In the genomic region with DNA sequence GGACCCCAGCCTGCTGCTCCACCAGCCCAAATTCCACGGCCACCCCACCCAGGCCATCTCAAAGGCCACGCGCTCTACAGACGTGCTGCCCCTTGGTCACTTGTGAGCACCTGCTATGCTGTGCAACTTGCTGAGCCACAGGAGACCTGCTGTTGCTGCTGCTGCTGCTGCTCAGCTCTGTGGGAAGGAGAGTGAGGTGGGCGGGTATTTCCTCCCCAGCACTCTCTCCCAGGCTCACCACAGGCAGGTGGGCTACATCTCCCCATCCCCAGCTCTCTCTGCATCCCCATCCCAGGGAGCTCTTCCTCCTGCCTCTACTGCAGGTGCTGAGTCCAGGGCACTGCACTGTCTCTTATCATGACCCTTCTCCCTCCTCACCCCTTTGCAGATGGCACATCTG, we compare ENCODE assay signal across 17 cellular contexts.
DNase-seq lines count a peak whose midpoint lies in the region; ATAC-seq and TF ChIP-seq lines count a peak whose summit lies in the region.
"Had no signal": no experiment of that assay in that cellular context is flagged by ENCODE, and none has a peak within 500 bp of the region (broad histone marks: within the 10 kb centered on the region; RNA-seq: fewer than 3 reads in every experiment).

No MANE protein-coding gene starts in this region.

- TF ChIP-seq CTCF in neural crest cell (conservative IDR thresholded peaks at IDR 0.05) (no peak), endodermal cell (conservative IDR thresholded peaks at IDR 0.05) (no peak)

- no peak for DNase-seq in activated CD4-positive, alpha-beta T cell treated with anti-CD3 and anti-CD28 coated beads, Interleukin-2, amount 10 ng/mL, durations not matched to agents 7 days and 5 days
- no peak for DNase-seq in activated CD4-positive, alpha-beta T cell treated with anti-CD3 and anti-CD28 coated beads, Interleukin-2, amount 50 U/mL, for 1 hour
- DNase-seq in H7 (peak; percentile 18), neural crest cell (ENCODE audit: low read depth, low spot score) (no peak), endodermal cell (no peak), GM03348 (ENCODE audit: low spot score) (no peak)
- no peak for DNase-seq in activated CD8-positive, alpha-beta T cell treated with anti-CD3 and anti-CD28 coated beads, Interleukin-2, amount 10 ng/mL, durations not matched to agents 7 days and 5 days
- DNase-seq: COR-L47, NCI-H1436, NCI-H2081, NCI-H510A, NCI-H82, PC-9, SJCRH30 had no signal

- no peaks in the 10 kb centered on the region for H3K27me3 ChIP-seq in H7 (ENCODE audit: control insufficient read depth, insufficient read depth, low read length)
- H3K27me3 ChIP-seq in endodermal cell (ENCODE audit: control insufficient read depth, insufficient read depth, low read length, poor library complexity, severe bottlenecking), result no peaks in the 10 kb centered on the region
- H3K27me3 ChIP-seq: SJCRH30 had no signal

- ATAC-seq in activated CD8-positive, alpha-beta T cell treated with anti-CD3 and anti-CD28 coated beads, Interleukin-2, amount 10 ng/mL, durations not matched to agents 7 days and 5 days, result peak; percentile 46
- ATAC-seq in GM18870 (IDR thresholded peaks at IDR 0.05; ENCODE audit: unreplicated experiment), result no peak
- ATAC-seq: HCT116, K562 had no signal

- H3K27ac ChIP-seq in endodermal cell (ENCODE audit: low read depth, low read length), result no peak overlapping the region
- H3K27ac ChIP-seq: PC-9, SJCRH30 had no signal

- H3K9ac ChIP-seq in endodermal cell (ENCODE audit: extremely low read depth, low read length, poor library complexity, severe bottlenecking), result no peak overlapping the region

- H3K4me3 ChIP-seq in H7 (ENCODE audit: insufficient read depth, low read depth, low read length), result no peak overlapping the region
- H3K4me3 ChIP-seq in endodermal cell (ENCODE audit: low read length), result no peak overlapping the region
- H3K4me3 ChIP-seq: K562, PC-9, SJCRH30 had no signal

- WGBS in endodermal cell (ENCODE audit: insufficient coverage in 1 of 2, insufficient read length in 1 of 2), 2 experiments, result 79% methylated on average over 4 of the region's 5 CpGs; no CpG with 5 or more reads in 1 of the 2 experiments

- POLR2A ChIA-PET in activated CD4-positive, alpha-beta T cell treated with anti-CD3 and anti-CD28 coated beads, Interleukin-2, amount 10 ng/mL, durations not matched to agents 7 days and 5 days (lab: Charles Lee), result no interaction called here
- POLR2A ChIA-PET in activated CD8-positive, alpha-beta T cell treated with anti-CD3 and anti-CD28 coated beads, Interleukin-2, amount 10 ng/mL, durations not matched to agents 7 days and 5 days (lab: Charles Lee), result no interaction called here

- no peaks in the 10 kb centered on the region for H3K36me3 ChIP-seq in H7 (replicated peaks; ENCODE audit: control insufficient read depth, insufficient read depth, low read length)
- no peaks in the 10 kb centered on the region for H3K36me3 ChIP-seq in endodermal cell (ENCODE audit: control insufficient read depth, insufficient read depth, low read length)
- H3K36me3 ChIP-seq: SJCRH30 had no signal

- no peaks in the 10 kb centered on the region for H3K4me1 ChIP-seq in endodermal cell (ENCODE audit: control insufficient read depth, insufficient read depth, low read length)
- H3K4me1 ChIP-seq: SJCRH30 had no signal

- H3K9me3 ChIP-seq in endodermal cell (ENCODE audit: control insufficient read depth, low read length), result no peaks in the 10 kb centered on the region
- H3K9me3 ChIP-seq: SJCRH30 had no signal

- peaks cover 26% of the 10 kb centered on the region for H3K4me1 Mint-ChIP-seq in activated CD4-positive, alpha-beta T cell treated with anti-CD3 and anti-CD28 coated beads, Interleukin-2, amount 10 ng/mL, durations not matched to agents 7 days and 5 days
- peaks cover 43% of the 10 kb centered on the region for H3K4me1 Mint-ChIP-seq in activated CD8-positive, alpha-beta T cell treated with anti-CD3 and anti-CD28 coated beads, Interleukin-2, amount 10 ng/mL, durations not matched to agents 7 days and 5 days (ENCODE audit: low read depth)
- H3K4me1 Mint-ChIP-seq in neural crest cell (peaks cover 27% of the 10 kb centered on the region), endodermal cell (peaks cover 4% of the 10 kb centered on the region)

- H3K27me3 Mint-ChIP-seq in activated CD4-positive, alpha-beta T cell treated with anti-CD3 and anti-CD28 coated beads, Interleukin-2, amount 10 ng/mL, durations not matched to agents 7 days and 5 days, result no peaks in the 10 kb centered on the region
- H3K27me3 Mint-ChIP-seq in activated CD8-positive, alpha-beta T cell treated with anti-CD3 and anti-CD28 coated beads, Interleukin-2, amount 10 ng/mL, durations not matched to agents 7 days and 5 days (ENCODE audit: low read depth), result peaks cover 4% of the 10 kb centered on the region
- H3K27me3 Mint-ChIP-seq in neural crest cell (ENCODE audit: low read depth) (no peaks in the 10 kb centered on the region), endodermal cell (ENCODE audit: insufficient read depth) (peaks cover 30% of the 10 kb centered on the region)

- no peak overlapping the region for H3K4me3 Mint-ChIP-seq in activated CD4-positive, alpha-beta T cell treated with anti-CD3 and anti-CD28 coated beads, Interleukin-2, amount 10 ng/mL, durations not matched to agents 7 days and 5 days
- peak overlapping the region; percentile 48 for H3K4me3 Mint-ChIP-seq in activated CD8-positive, alpha-beta T cell treated with anti-CD3 and anti-CD28 coated beads, Interleukin-2, amount 10 ng/mL, durations not matched to agents 7 days and 5 days
- H3K4me3 Mint-ChIP-seq in neural crest cell, result no peak overlapping the region
- H3K4me3 Mint-ChIP-seq in endodermal cell, result no peak overlapping the region

- peak overlapping the region; percentile 67 for H3K27ac Mint-ChIP-seq in activated CD4-positive, alpha-beta T cell treated with anti-CD3 and anti-CD28 coated beads, Interleukin-2, amount 10 ng/mL, durations not matched to agents 7 days and 5 days
- H3K27ac Mint-ChIP-seq in activated CD8-positive, alpha-beta T cell treated with anti-CD3 and anti-CD28 coated beads, Interleukin-2, amount 10 ng/mL, durations not matched to agents 7 days and 5 days, result peak overlapping the region; percentile 70
- H3K27ac Mint-ChIP-seq in neural crest cell (ENCODE audit: unreplicated experiment) (peak overlapping the region; percentile 24), endodermal cell (no peak overlapping the region)

- H3K9me3 Mint-ChIP-seq in activated CD4-positive, alpha-beta T cell treated with anti-CD3 and anti-CD28 coated beads, Interleukin-2, amount 10 ng/mL, durations not matched to agents 7 days and 5 days, result peaks cover 5% of the 10 kb centered on the region
- no peaks in the 10 kb centered on the region for H3K9me3 Mint-ChIP-seq in activated CD8-positive, alpha-beta T cell treated with anti-CD3 and anti-CD28 coated beads, Interleukin-2, amount 10 ng/mL, durations not matched to agents 7 days and 5 days (ENCODE audit: insufficient read depth)
- no peaks in the 10 kb centered on the region for H3K9me3 Mint-ChIP-seq in neural crest cell
- H3K9me3 Mint-ChIP-seq in endodermal cell, result no peaks in the 10 kb centered on the region

- CTCF ChIA-PET in activated CD4-positive, alpha-beta T cell treated with anti-CD3 and anti-CD28 coated beads, Interleukin-2, amount 10 ng/mL, durations not matched to agents 7 days and 5 days (lab: Charles Lee), result interaction anchor here (1.3 to 1.6 kb wide), 2 partner anchors 12 to 74 kb away, joined by 3 to 6 read pairs; no protein-coding TSS in a partner anchor
- CTCF ChIA-PET in activated CD8-positive, alpha-beta T cell treated with anti-CD3 and anti-CD28 coated beads, Interleukin-2, amount 10 ng/mL, durations not matched to agents 7 days and 5 days (lab: Charles Lee), result interaction anchor here (1.4 kb wide), 1 partner anchor 11 kb away, joined by 3 read pairs; no protein-coding TSS in a partner anchor

- H3K36me3 Mint-ChIP-seq in activated CD4-positive, alpha-beta T cell treated with anti-CD3 and anti-CD28 coated beads, Interleukin-2, amount 10 ng/mL, durations not matched to agents 7 days and 5 days (ENCODE audit: low read depth), result no peaks in the 10 kb centered on the region
- H3K36me3 Mint-ChIP-seq in activated CD8-positive, alpha-beta T cell treated with anti-CD3 and anti-CD28 coated beads, Interleukin-2, amount 10 ng/mL, durations not matched to agents 7 days and 5 days (ENCODE audit: low read depth), result no peaks in the 10 kb centered on the region
- H3K36me3 Mint-ChIP-seq in neural crest cell (ENCODE audit: low read depth), result no peaks in the 10 kb centered on the region
- H3K36me3 Mint-ChIP-seq in endodermal cell (ENCODE audit: low read depth), result no peaks in the 10 kb centered on the region
